Comparison of ENCODE assay signal across 17 cellular contexts in genomic region chr9:111287127-111287526, GRCh38. TPM values are rescaled to one million over a fixed set of nuclear protein-coding genes. Genes with fewer than 3 reads are reported as not detected.
DNase-seq lines count a peak whose midpoint lies in the region; ATAC-seq, FAIRE-seq and TF ChIP-seq lines count a peak whose summit lies in the region.
"Had no signal": no experiment of that assay in that cellular context is flagged by ENCODE, and none has a peak within 500 bp of the region (broad histone marks: within the 10 kb centered on the region; RNA-seq: fewer than 3 reads in every experiment).

No MANE protein-coding gene starts in this region.

- H3K4me3 ChIP-seq in bronchial epithelial cell (ENCODE audit: low read depth, low read length) (no peak overlapping the region), A673 (ENCODE audit: low read depth, low read length, poor library complexity, severe bottlenecking) (no peak overlapping the region)
- H3K4me3 ChIP-seq: ascending aorta; BLaER1 treated with 17β-estradiol and CSF1 and Interleukin-3, amounts not matched to agents 10 nM and 100 nM; psoas muscle; SK-N-MC; vagina had no signal

- DNase-seq in AG20443 (ENCODE audit: low spot score) (peak; percentile 83), LHCN-M2 (ENCODE audit: low read depth) (peak; percentile 57), bronchial epithelial cell (ENCODE audit: low read depth) (peak; percentile 55), kidney tubule cell (ENCODE audit: low spot score) (peak; percentile 83), A673 (ENCODE audit: low spot score) (no peak), AML-193 (lab: John Stamatoyannopoulos, UW) (no peak)
- DNase-seq in effector memory CD8-positive, alpha-beta T cell: no peak
- DNase-seq: activated CD4-positive, alpha-beta T cell treated with anti-CD3 and anti-CD28 coated beads for 1 hour; activated T-cell treated with anti-CD3 and anti-CD28 coated beads, Interleukin-2, amount 50 U/mL, for 4 hours; NCI-H187; psoas muscle had no signal

- no peaks in the 10 kb centered on the region for H3K36me3 Mint-ChIP-seq in effector memory CD8-positive, alpha-beta T cell (ENCODE audit: insufficient read depth)
- H3K36me3 Mint-ChIP-seq: stimulated activated effector memory CD8-positive, alpha-beta T cell treated with anti-CD3 and anti-CD28 coated beads, Interleukin-12 subunit alpha, Interleukin-12 subunit beta, amount 100 ng/mL, for 72 hours had no signal

- POLR2A ChIA-PET in A673 (lab: Charles Lee; ENCODE audit: low non-redundant PET): no interaction called here

- intact Hi-C loops in A673 (cut with micrococcal nuclease; ENCODE audit: unreplicated experiment): no loop called here

- ATAC-seq in effector memory CD8-positive, alpha-beta T cell (replicated peaks): no peak
- ATAC-seq in GM18907 (IDR thresholded peaks at IDR 0.05; ENCODE audit: unreplicated experiment): no peak
- ATAC-seq: activated T-cell treated with anti-CD3 and anti-CD28 coated beads, Interleukin-2, amount 50 U/mL, for 4 hours; psoas muscle; stimulated activated effector memory CD8-positive, alpha-beta T cell treated with anti-CD3 and anti-CD28 coated beads, Interleukin-12 subunit alpha, Interleukin-12 subunit beta, amount 100 ng/mL, for 72 hours had no signal

- BruUV-seq in A673 (replicated peaks; lab: Mats Ljungman, UMichigan): no TSS peak

- no peak overlapping the region for H3K27ac ChIP-seq in A673 (ENCODE audit: low read depth, low read length, poor library complexity, severe bottlenecking)
- H3K27ac ChIP-seq: ascending aorta; BLaER1 treated with 17β-estradiol and CSF1 and Interleukin-3, amounts not matched to agents 10 nM and 100 nM; psoas muscle; SK-N-MC had no signal

- FAIRE-seq in bronchial epithelial cell (lab: Jason Lieb, UNC): no peak

- no peaks in the 10 kb centered on the region for H3K4me1 Mint-ChIP-seq in effector memory CD8-positive, alpha-beta T cell (ENCODE audit: low read depth in 2 of 2)
- H3K4me1 Mint-ChIP-seq: stimulated activated effector memory CD8-positive, alpha-beta T cell treated with anti-CD3 and anti-CD28 coated beads, Interleukin-12 subunit alpha, Interleukin-12 subunit beta, amount 100 ng/mL, for 72 hours had no signal

- H3K4me1 ChIP-seq in A673 (ENCODE audit: insufficient read depth, low read length, poor library complexity, severe bottlenecking): peaks cover 8% of the 10 kb centered on the region
- H3K4me1 ChIP-seq: ascending aorta, psoas muscle, vagina had no signal

- no peak overlapping the region for H3K27ac Mint-ChIP-seq in effector memory CD8-positive, alpha-beta T cell
- H3K27ac Mint-ChIP-seq: stimulated activated effector memory CD8-positive, alpha-beta T cell treated with anti-CD3 and anti-CD28 coated beads, Interleukin-12 subunit alpha, Interleukin-12 subunit beta, amount 100 ng/mL, for 72 hours had no signal

- H3K27me3 ChIP-seq in bronchial epithelial cell (ENCODE audit: control insufficient read depth, insufficient read depth, low read length) (no peaks in the 10 kb centered on the region), A673 (replicated peaks; ENCODE audit: insufficient read depth, low read depth, low read length, poor library complexity) (no peaks in the 10 kb centered on the region)
- H3K27me3 ChIP-seq: ascending aorta; BLaER1 treated with 17β-estradiol and CSF1 and Interleukin-3, amounts not matched to agents 10 nM and 100 nM; vagina had no signal

- no peak overlapping the region for H3K4me3 Mint-ChIP-seq in effector memory CD8-positive, alpha-beta T cell
- H3K4me3 Mint-ChIP-seq: activated T-cell treated with anti-CD3 and anti-CD28 coated beads, Interleukin-2, amount 50 U/mL, for 4 hours; stimulated activated effector memory CD8-positive, alpha-beta T cell treated with anti-CD3 and anti-CD28 coated beads, Interleukin-12 subunit alpha, Interleukin-12 subunit beta, amount 100 ng/mL, for 72 hours had no signal

- peaks cover 0 to 17% of the 10 kb centered on the region in 2 donors for H3K27me3 Mint-ChIP-seq in effector memory CD8-positive, alpha-beta T cell

- CTCF ChIA-PET in A673 (lab: Charles Lee): no interaction called here

- no peak for TF ChIP-seq CTCF in bronchial epithelial cell (IDR thresholded peaks at IDR 0.05; ENCODE audit: insufficient read depth, low read length, severe bottlenecking)
- no peak for TF ChIP-seq CTCF in A673 (conservative IDR thresholded peaks at IDR 0.05; ENCODE audit: low read depth, low read length)

- H3K9me3 Mint-ChIP-seq in effector memory CD8-positive, alpha-beta T cell: peaks cover 0 to 2% of the 10 kb centered on the region in 2 donors
- H3K9me3 Mint-ChIP-seq: activated T-cell treated with anti-CD3 and anti-CD28 coated beads, Interleukin-2, amount 50 U/mL, for 4 hours; stimulated activated effector memory CD8-positive, alpha-beta T cell treated with anti-CD3 and anti-CD28 coated beads, Interleukin-12 subunit alpha, Interleukin-12 subunit beta, amount 100 ng/mL, for 72 hours had no signal

- H3K9me3 ChIP-seq in A673 (ENCODE audit: low read depth, low read length, poor library complexity, severe bottlenecking): no peaks in the 10 kb centered on the region
- H3K9me3 ChIP-seq: ascending aorta; BLaER1 treated with 17β-estradiol and CSF1 and Interleukin-3, amounts not matched to agents 10 nM and 100 nM; psoas muscle; vagina had no signal

- H3K36me3 ChIP-seq in bronchial epithelial cell (ENCODE audit: control insufficient read depth, insufficient read depth, low read length) (no peaks in the 10 kb centered on the region), A673 (ENCODE audit: insufficient read depth, low read length, poor library complexity, severe bottlenecking) (no peaks in the 10 kb centered on the region)
- H3K36me3 ChIP-seq: ascending aorta; BLaER1 treated with 17β-estradiol and CSF1 and Interleukin-3, amounts not matched to agents 10 nM and 100 nM; vagina had no signal

RNA-seq across cellular contexts. Expression of gene OR2K2, which starts 42.9 kb away (rescaled TPM):
- total RNA-seq in LHCN-M2 (2014; rRNA removed): not detected in 2 replicates
- not detected for polyA plus RNA-seq in LHCN-M2 (2012)
- not detected in 2 replicates for total RNA-seq in bronchial epithelial cell
- total RNA-seq in A673 (2021): not detected in 2 replicates
- total RNA-seq: activated T-cell treated with anti-CD3 and anti-CD28 coated beads, Interleukin-2, amount 50 U/mL, for 4 hours; ascending aorta had no signal

Comparison
In these comparisons a context has a peak if more than half of its experiments do, and no peak if none do; other contexts are left out.
1. DNase-seq: peak in AG20443 (single experiment), LHCN-M2 (single experiment), bronchial epithelial cell (single experiment) and kidney tubule cell (single experiment); none in effector memory CD8-positive, alpha-beta T cell (0 of 3), A673 (single experiment) and AML-193 (0 of 2).